17 cellular contexts compared by ENCODE assay signal in genomic region chr4:145213245-145213644, GRCh38. TPM values are rescaled to one million over a fixed set of nuclear protein-coding genes. Genes with fewer than 3 reads are reported as not detected.
DNase-seq lines count a peak whose midpoint lies in the region; ATAC-seq and TF ChIP-seq lines count a peak whose summit lies in the region.
"Had no signal": no experiment of that assay in that cellular context is flagged by ENCODE, and none has a peak within 500 bp of the region (broad histone marks: within the 10 kb centered on the region; RNA-seq: fewer than 3 reads in every experiment).

No MANE protein-coding gene starts in this region.

- H3K27ac Mint-ChIP-seq in activated T-cell treated with anti-CD3 and anti-CD28 coated beads, Interleukin-2, amount 50 U/mL, for 72 hours: no peak overlapping the region
- peak overlapping the region; percentile 62 for H3K27ac Mint-ChIP-seq in activated T-helper 17 cell treated with anti-CD3 and anti-CD28 coated beads, Interleukin-2, amount 50 U/mL, for 72 hours
- H3K27ac Mint-ChIP-seq in mesothelial cell of epicardium: no peak overlapping the region
- H3K27ac Mint-ChIP-seq: CD8-positive, alpha-beta memory T cell; H9; IgD-negative memory B cell had no signal

- no peaks in the 10 kb centered on the region for H3K4me1 Mint-ChIP-seq in activated T-cell treated with anti-CD3 and anti-CD28 coated beads, Interleukin-2, amount 50 U/mL, for 72 hours (ENCODE audit: low read depth)
- no peaks in the 10 kb centered on the region for H3K4me1 Mint-ChIP-seq in activated T-helper 17 cell treated with anti-CD3 and anti-CD28 coated beads, Interleukin-2, amount 50 U/mL, for 72 hours
- no peaks in the 10 kb centered on the region for H3K4me1 Mint-ChIP-seq in mesothelial cell of epicardium
- H3K4me1 Mint-ChIP-seq: CD8-positive, alpha-beta memory T cell had no signal

- peak; percentile 36 to 60 for ATAC-seq in activated T-cell treated with anti-CD3 and anti-CD28 coated beads, Interleukin-2, amount 50 U/mL, for 72 hours (replicated peaks in 1 of 2)
- ATAC-seq in GM18520 (IDR thresholded peaks at IDR 0.05; ENCODE audit: unreplicated experiment) (peak; percentile 72), HG02885 (IDR thresholded peaks at IDR 0.05; ENCODE audit: poor library complexity, unreplicated experiment) (peak; percentile 46), sciatic nerve (no peak)
- peak; percentile 87 for ATAC-seq in activated T-helper 17 cell treated with anti-CD3 and anti-CD28 coated beads, Interleukin-2, amount 50 U/mL, for 72 hours (replicated peaks)

- no peak for DNase-seq in activated T-cell treated with anti-CD3 and anti-CD28 coated beads, Interleukin-2, amount 50 U/mL, for 72 hours
- DNase-seq in activated T-cell treated with anti-CD3 and anti-CD28 coated beads, Interleukin-2, amount 50 U/mL, for 1 hour: no peak
- DNase-seq in NCI-H526 treated with DMSO at 0.1 percent for 48 hours (lab: John Stamatoyannopoulos, UW) (no peak), mesothelial cell of epicardium (ENCODE audit: low spot score in 2 of 2, unreplicated experiment in 2 of 2) (no peak), sciatic nerve (ENCODE audit: low spot score) (no peak)
- DNase-seq: 8988T; AML-193; Caco-2; CD8-positive, alpha-beta memory T cell; DND-41; GDM1; GOT3; H9 had no signal

- intact Hi-C loops in sciatic nerve (cut with DNase I): no loop called here

- H3K27me3 Mint-ChIP-seq in activated T-cell treated with anti-CD3 and anti-CD28 coated beads, Interleukin-2, amount 50 U/mL, for 72 hours (ENCODE audit: low read depth): no peaks in the 10 kb centered on the region
- H3K27me3 Mint-ChIP-seq in activated T-helper 17 cell treated with anti-CD3 and anti-CD28 coated beads, Interleukin-2, amount 50 U/mL, for 72 hours: peaks cover 3% of the 10 kb centered on the region
- H3K27me3 Mint-ChIP-seq in mesothelial cell of epicardium (ENCODE audit: low read depth): no peaks in the 10 kb centered on the region

- no peak for TF ChIP-seq CTCF in mesothelial cell of epicardium (IDR thresholded peaks at IDR 0.05; ENCODE audit: unreplicated experiment)

- no peaks in the 10 kb centered on the region for H3K9me3 Mint-ChIP-seq in activated T-cell treated with anti-CD3 and anti-CD28 coated beads, Interleukin-2, amount 50 U/mL, for 72 hours
- H3K9me3 Mint-ChIP-seq in activated T-helper 17 cell treated with anti-CD3 and anti-CD28 coated beads, Interleukin-2, amount 50 U/mL, for 72 hours: no peaks in the 10 kb centered on the region
- peaks cover 17% of the 10 kb centered on the region for H3K9me3 Mint-ChIP-seq in mesothelial cell of epicardium
- H3K9me3 Mint-ChIP-seq: IgD-negative memory B cell had no signal

- H3K4me3 Mint-ChIP-seq in activated T-cell treated with anti-CD3 and anti-CD28 coated beads, Interleukin-2, amount 50 U/mL, for 72 hours: no peak overlapping the region
- H3K4me3 Mint-ChIP-seq in activated T-helper 17 cell treated with anti-CD3 and anti-CD28 coated beads, Interleukin-2, amount 50 U/mL, for 72 hours: no peak overlapping the region
- no peak overlapping the region for H3K4me3 Mint-ChIP-seq in mesothelial cell of epicardium
- H3K4me3 Mint-ChIP-seq: CD8-positive, alpha-beta memory T cell; H9; IgD-negative memory B cell had no signal

- H3K36me3 Mint-ChIP-seq in activated T-cell treated with anti-CD3 and anti-CD28 coated beads, Interleukin-2, amount 50 U/mL, for 72 hours (ENCODE audit: insufficient read depth in 2 of 2): no peaks in the 10 kb centered on the region
- no peaks in the 10 kb centered on the region for H3K36me3 Mint-ChIP-seq in activated T-helper 17 cell treated with anti-CD3 and anti-CD28 coated beads, Interleukin-2, amount 50 U/mL, for 72 hours (ENCODE audit: low read depth)
- H3K36me3 Mint-ChIP-seq in mesothelial cell of epicardium: no peaks in the 10 kb centered on the region
- H3K36me3 Mint-ChIP-seq: CD8-positive, alpha-beta memory T cell; IgD-negative memory B cell had no signal

RNA-seq across cellular contexts. Expression of gene OTUD4, which starts 32.9 kb away (rescaled TPM):
- total RNA-seq in activated T-cell treated with anti-CD3 and anti-CD28 coated beads, Interleukin-2, amount 50 U/mL, for 72 hours: 10 to 100 TPM; 50.0 to 67.3 TPM
- 10 to 100 TPM; 50.8 to 71.4 TPM for total RNA-seq in activated T-helper 17 cell treated with anti-CD3 and anti-CD28 coated beads, Interleukin-2, amount 50 U/mL, for 72 hours
- total RNA-seq in mesothelial cell of epicardium (37.8 to 38.3 TPM (median 38.3 TPM) in 3 replicates), sciatic nerve (64.5 TPM)
